21 cellular contexts compared by ENCODE assay signal in the genomic region with DNA sequence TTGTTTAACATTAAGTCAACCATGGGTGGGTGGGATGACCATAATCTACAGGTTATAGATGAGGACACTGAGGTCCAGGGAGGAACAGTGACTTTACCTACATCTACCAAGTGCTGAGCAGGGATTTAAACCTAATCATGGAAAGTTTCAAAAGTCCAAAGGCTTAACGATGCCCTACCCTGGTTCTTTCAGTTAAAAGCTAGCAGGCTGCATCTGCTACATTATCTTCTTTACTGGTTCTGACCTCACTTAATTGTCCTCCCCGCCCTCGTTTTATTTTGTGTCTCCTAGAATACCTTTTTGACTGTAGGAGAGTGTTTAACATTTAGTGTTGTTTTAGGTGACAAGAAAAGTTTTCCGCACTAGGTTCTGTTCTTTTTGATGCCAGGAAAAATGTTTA.
DNase-seq lines count a peak whose midpoint lies in the region; ATAC-seq and TF ChIP-seq lines count a peak whose summit lies in the region.
"Had no signal": no experiment of that assay in that cellular context is flagged by ENCODE, and none has a peak within 500 bp of the region (broad histone marks: within the 10 kb centered on the region; RNA-seq: fewer than 3 reads in every experiment).

No MANE protein-coding gene starts in this region.

- H3K27ac ChIP-seq in BLaER1: no peak overlapping the region
- H3K27ac ChIP-seq in Peyer's patch: peak overlapping the region in 3 of 4 donors; percentile 26 to 87 (median 56)
- peak overlapping the region; percentile 72 for H3K27ac ChIP-seq in neural progenitor cell
- H3K27ac ChIP-seq: 22Rv1, A549, GM23248 had no signal

- no peaks in the 10 kb centered on the region for H3K79me2 ChIP-seq in neural progenitor cell (ENCODE audit: low read depth)

- no peak overlapping the region for H3K9ac ChIP-seq in BLaER1
- no peak overlapping the region for H3K9ac ChIP-seq in neural progenitor cell
- H3K9ac ChIP-seq: GM23248 had no signal

- no peak for TF ChIP-seq POLR2A in Peyer's patch (IDR thresholded peaks at IDR 0.05)

- intact Hi-C loops in left colon (cut with DNase I, micrococcal nuclease): no loop called here

- no peaks in the 10 kb centered on the region for H3K36me3 ChIP-seq in BLaER1
- H3K36me3 ChIP-seq in Peyer's patch: no peaks in the 10 kb centered on the region
- H3K36me3 ChIP-seq in neural progenitor cell: no peaks in the 10 kb centered on the region

- peaks cover 14% of the 10 kb centered on the region for H3F3A ChIP-seq in neural progenitor cell (ENCODE audit: low read depth)

- H4K20me1 ChIP-seq in BLaER1 (no peaks in the 10 kb centered on the region), neural progenitor cell (ENCODE audit: low read depth) (no peaks in the 10 kb centered on the region)

- DNase-seq in Peyer's patch (no peak), left colon (peak in 1 of 2 donors; percentile 26), neural progenitor cell (ENCODE audit: low spot score) (peak; percentile 5), NCI-H2107 treated with DMSO at 0.1 percent for 48 hours (lab: John Stamatoyannopoulos, UW; ENCODE audit: unreplicated experiment) (no peak), NCI-H526 treated with DMSO at 0.1 percent for 48 hours (lab: John Stamatoyannopoulos, UW) (no peak)
- no peak for DNase-seq in activated CD4-positive, alpha-beta T cell treated with anti-CD3 and anti-CD28 coated beads for 1 hour
- DNase-seq: AML-193; Calu3; CD8-positive, alpha-beta T cell; DMS79 treated with DMSO at 0.1 percent for 48 hours; GF-D8; GM23248; H7; HFFc6 had no signal

- H3K9me3 ChIP-seq in BLaER1 (no peaks in the 10 kb centered on the region), Peyer's patch (no peaks in the 10 kb centered on the region), neural progenitor cell (ENCODE audit: low read depth) (no peaks in the 10 kb centered on the region)
- H3K9me3 ChIP-seq: A549 had no signal

- H3K9me3 Mint-ChIP-seq in neural progenitor cell: no peaks in the 10 kb centered on the region
- H3K9me3 Mint-ChIP-seq: CD8-positive, alpha-beta T cell had no signal

- peak; percentile 90 for ATAC-seq in left colon
- ATAC-seq in HG03432 (IDR thresholded peaks at IDR 0.05; ENCODE audit: unreplicated experiment): no peak
- ATAC-seq: A549; CD8-positive, alpha-beta T cell; HCT116; HepG2 had no signal

- H3K4me2 ChIP-seq in BLaER1 (peak overlapping the region; percentile 68; the same call in 1 of the 2 replicates), neural progenitor cell (peak overlapping the region; percentile 31)
- H3K4me2 ChIP-seq: A549 had no signal

- no peak overlapping the region for H3K27ac Mint-ChIP-seq in neural progenitor cell
- H3K27ac Mint-ChIP-seq: CD8-positive, alpha-beta T cell; HFFc6; IgD-negative memory B cell had no signal

- no peak for TF ChIP-seq CTCF in Peyer's patch (IDR thresholded peaks at IDR 0.05)
- TF ChIP-seq CTCF in neural progenitor cell (IDR thresholded peaks at IDR 0.05): no peak

- H2AFZ ChIP-seq in neural progenitor cell (replicated peaks): peak overlapping the region; percentile 12
- H2AFZ ChIP-seq: GM23248 had no signal

- no peaks in the 10 kb centered on the region for H3K36me3 Mint-ChIP-seq in neural progenitor cell
- H3K36me3 Mint-ChIP-seq: CD8-positive, alpha-beta T cell; IgD-negative memory B cell had no signal

- peaks cover 79% of the 10 kb centered on the region for H3K4me1 ChIP-seq in BLaER1
- no peaks in the 10 kb centered on the region for H3K4me1 ChIP-seq in Peyer's patch
- H3K4me1 ChIP-seq in neural progenitor cell: peaks cover 16% of the 10 kb centered on the region
- H3K4me1 ChIP-seq: A549 had no signal

- no peaks in the 10 kb centered on the region for H3K27me3 ChIP-seq in BLaER1
- H3K27me3 ChIP-seq in Peyer's patch: no peaks in the 10 kb centered on the region
- H3K27me3 ChIP-seq in neural progenitor cell: no peaks in the 10 kb centered on the region

- H3K4me3 Mint-ChIP-seq in neural progenitor cell: no peak overlapping the region
- H3K4me3 Mint-ChIP-seq: CD8-positive, alpha-beta T cell; HFFc6; IgD-negative memory B cell had no signal

- no peaks in the 10 kb centered on the region for H3K27me3 Mint-ChIP-seq in neural progenitor cell (ENCODE audit: insufficient read depth, low read depth)
- H3K27me3 Mint-ChIP-seq: IgD-negative memory B cell had no signal

- peaks cover 11% of the 10 kb centered on the region for H3K4me1 Mint-ChIP-seq in neural progenitor cell
- H3K4me1 Mint-ChIP-seq: IgD-negative memory B cell had no signal

- H3K4me3 ChIP-seq in BLaER1: no peak overlapping the region
- peak overlapping the region in 1 of 4 donors; percentile 39 for H3K4me3 ChIP-seq in Peyer's patch
- H3K4me3 ChIP-seq in neural progenitor cell: no peak overlapping the region
- H3K4me3 ChIP-seq: A549, GM23248 had no signal
